In the genomic region with DNA sequence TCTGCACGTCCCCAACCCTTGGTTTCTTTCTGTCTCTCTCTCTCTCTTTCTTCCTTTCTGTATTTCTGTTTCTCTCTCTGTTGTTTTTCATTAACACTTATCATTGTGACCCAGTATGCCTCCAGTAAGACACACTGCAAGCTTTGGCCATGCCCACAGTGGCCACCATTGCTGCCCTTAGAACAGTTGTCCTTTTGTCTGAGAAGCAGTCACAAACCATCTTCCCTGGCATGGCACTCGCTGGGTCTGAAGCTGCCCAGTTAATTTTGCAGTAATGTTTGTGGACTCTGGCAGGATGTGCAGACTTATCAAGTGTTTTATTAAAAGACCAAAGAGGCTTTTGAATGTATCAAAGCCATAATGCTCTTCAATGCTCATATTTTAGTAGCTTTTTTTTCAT, we compare ENCODE assay signal across 24 cellular contexts.
DNase-seq lines count a peak whose midpoint lies in the region; ATAC-seq and TF ChIP-seq lines count a peak whose summit lies in the region.
"Had no signal": no experiment of that assay in that cellular context is flagged by ENCODE, and none has a peak within 500 bp of the region (broad histone marks: within the 10 kb centered on the region; RNA-seq: fewer than 3 reads in every experiment).

No MANE protein-coding gene starts in this region.

- H3K27me3 ChIP-seq in CD8-positive, alpha-beta T cell (ENCODE audit: insufficient read depth, low read length), result no peaks in the 10 kb centered on the region
- H3K27me3 ChIP-seq in endodermal cell (ENCODE audit: control insufficient read depth, insufficient read depth, low read length, poor library complexity, severe bottlenecking), result no peaks in the 10 kb centered on the region
- H3K27me3 ChIP-seq: adrenal gland, neutrophil, stomach, upper lobe of right lung had no signal

- peaks cover 44% of the 10 kb centered on the region for H3K4me1 Mint-ChIP-seq in CD8-positive, alpha-beta T cell (ENCODE audit: low read depth)
- H3K4me1 Mint-ChIP-seq in activated T-helper 1 cell treated with anti-CD3 and anti-CD28 coated beads, Interleukin-12 subunit alpha, Interleukin-12 subunit beta, Interleukin-2, Interleukin-4 antibody, amounts not matched to agents 30 ng/mL and 10 ng/mL and 1 ng/mL, durations not matched to agents 14 hours and 24 hours and 36 hours (ENCODE audit: low read depth), result peaks cover 42% of the 10 kb centered on the region
- H3K4me1 Mint-ChIP-seq in activated naive CD8-positive, alpha-beta T cell treated with anti-CD3 and anti-CD28 coated beads, Interleukin-2, amount 50 U/mL, for 24 hours, result peaks cover 21% of the 10 kb centered on the region
- peaks cover 45% of the 10 kb centered on the region for H3K4me1 Mint-ChIP-seq in endodermal cell

- TF ChIP-seq CTCF in CD8-positive, alpha-beta T cell (IDR thresholded peaks at IDR 0.05), result no peak
- no peak for TF ChIP-seq CTCF in endodermal cell (conservative IDR thresholded peaks at IDR 0.05)

- H3K36me3 Mint-ChIP-seq in CD8-positive, alpha-beta T cell, result peaks cover 62% of the 10 kb centered on the region
- H3K36me3 Mint-ChIP-seq in activated T-helper 1 cell treated with anti-CD3 and anti-CD28 coated beads, Interleukin-12 subunit alpha, Interleukin-12 subunit beta, Interleukin-2, Interleukin-4 antibody, amounts not matched to agents 30 ng/mL and 10 ng/mL and 1 ng/mL, durations not matched to agents 14 hours and 24 hours and 36 hours (ENCODE audit: low read depth), result peaks cover 16% of the 10 kb centered on the region
- peaks cover 11% of the 10 kb centered on the region for H3K36me3 Mint-ChIP-seq in activated naive CD8-positive, alpha-beta T cell treated with anti-CD3 and anti-CD28 coated beads, Interleukin-2, amount 50 U/mL, for 24 hours (ENCODE audit: low read depth)
- peaks cover 12% of the 10 kb centered on the region for H3K36me3 Mint-ChIP-seq in endodermal cell (ENCODE audit: low read depth)

- peaks cover 24% of the 10 kb centered on the region for H3K4me1 ChIP-seq in CD8-positive, alpha-beta T cell (ENCODE audit: insufficient read depth, low read length)
- peaks cover 23% of the 10 kb centered on the region for H3K4me1 ChIP-seq in endodermal cell (ENCODE audit: control insufficient read depth, insufficient read depth, low read length)

- WGBS in endodermal cell (ENCODE audit: insufficient coverage in 1 of 2, insufficient read length in 1 of 2), 2 experiments, result 88 to 89% methylated on average over 2 of the region's 2 CpGs

- H3K27ac ChIP-seq in CD8-positive, alpha-beta T cell (ENCODE audit: low read depth, low read length), result no peak overlapping the region
- no peak overlapping the region for H3K27ac ChIP-seq in endodermal cell (ENCODE audit: low read depth, low read length)
- H3K27ac ChIP-seq: neutrophil, PC-9, stomach, upper lobe of right lung had no signal

- H3K4me3 ChIP-seq in CD8-positive, alpha-beta T cell (ENCODE audit: low read depth, low read length), result no peak overlapping the region
- H3K4me3 ChIP-seq in endodermal cell (ENCODE audit: low read length), result no peak overlapping the region
- H3K4me3 ChIP-seq: adrenal gland, mucosa of descending colon, PC-9, stomach, upper lobe of right lung had no signal

- CTCF ChIA-PET in CD8-positive, alpha-beta T cell (lab: Charles Lee), result no interaction called here

- H3K9me3 ChIP-seq in CD8-positive, alpha-beta T cell (ENCODE audit: low read length), result no peaks in the 10 kb centered on the region
- H3K9me3 ChIP-seq in endodermal cell (ENCODE audit: control insufficient read depth, low read length), result no peaks in the 10 kb centered on the region
- H3K9me3 ChIP-seq: adrenal gland, mucosa of descending colon, neutrophil, stomach, upper lobe of right lung had no signal

- DNase-seq in CD8-positive, alpha-beta T cell, result no peak
- no peak for DNase-seq in activated T-helper 1 cell treated with anti-CD3 and anti-CD28 coated beads, Interleukin-12 subunit alpha, Interleukin-12 subunit beta, Interleukin-2, Interleukin-4 antibody, amounts not matched to agents 30 ng/mL and 10 ng/mL and 1 ng/mL, durations not matched to agents 14 hours and 24 hours and 36 hours (ENCODE audit: low spot score)
- DNase-seq in hypothalamus (lab: John Stamatoyannopoulos, UW) (peak in 27 of 51 donors; percentile 12 to 77 (median 39)), posterior cingulate gyrus (peak in 8 of 10 donors; percentile 29 to 92 (median 46)), endodermal cell (no peak), NCI-H774 (lab: John Stamatoyannopoulos, UW) (no peak), NCI-H2196 (lab: John Stamatoyannopoulos, UW; ENCODE audit: unreplicated experiment) (no peak)
- no peak for DNase-seq in activated naive CD8-positive, alpha-beta T cell treated with anti-CD3 and anti-CD28 coated beads, Interleukin-2, amount 50 U/mL, for 24 hours
- DNase-seq: activated CD4-positive, alpha-beta T cell treated with anti-CD3 and anti-CD28 coated beads for 1 hour; activated CD8-positive, alpha-beta T cell treated with anti-CD3 and anti-CD28 coated beads, Interleukin-2, amount 10 ng/mL, durations not matched to agents 7 days and 5 days; adrenal gland; H9; KBM-7; mucosa of descending colon; MV-4-11; NCI-H2227 treated with DMSO at 0.1 percent for 48 hours; PC-9; right cardiac atrium; stimulated activated CD4-positive, alpha-beta T cell treated with anti-CD3 and anti-CD28 coated beads, Interleukin-12 subunit alpha, Interleukin-12 subunit beta, amount 100 ng/mL, for 4 hours; stimulated activated CD4-positive, alpha-beta T cell treated with anti-CD3 and anti-CD28 coated beads, Interleukin-4, amount 100 ng/mL, for 4 hours; stomach; T-helper 1 cell; upper lobe of right lung had no signal

- no peaks in the 10 kb centered on the region for H3K9me3 Mint-ChIP-seq in CD8-positive, alpha-beta T cell
- H3K9me3 Mint-ChIP-seq in activated T-helper 1 cell treated with anti-CD3 and anti-CD28 coated beads, Interleukin-12 subunit alpha, Interleukin-12 subunit beta, Interleukin-2, Interleukin-4 antibody, amounts not matched to agents 30 ng/mL and 10 ng/mL and 1 ng/mL, durations not matched to agents 14 hours and 24 hours and 36 hours, result no peaks in the 10 kb centered on the region
- no peaks in the 10 kb centered on the region for H3K9me3 Mint-ChIP-seq in activated naive CD8-positive, alpha-beta T cell treated with anti-CD3 and anti-CD28 coated beads, Interleukin-2, amount 50 U/mL, for 24 hours
- H3K9me3 Mint-ChIP-seq in endodermal cell, result no peaks in the 10 kb centered on the region
- H3K9me3 Mint-ChIP-seq: H9 had no signal

- H3K27ac Mint-ChIP-seq in CD8-positive, alpha-beta T cell, result peak overlapping the region; percentile 12
- H3K27ac Mint-ChIP-seq in activated T-helper 1 cell treated with anti-CD3 and anti-CD28 coated beads, Interleukin-12 subunit alpha, Interleukin-12 subunit beta, Interleukin-2, Interleukin-4 antibody, amounts not matched to agents 30 ng/mL and 10 ng/mL and 1 ng/mL, durations not matched to agents 14 hours and 24 hours and 36 hours, result peak overlapping the region; percentile 32
- H3K27ac Mint-ChIP-seq in activated naive CD8-positive, alpha-beta T cell treated with anti-CD3 and anti-CD28 coated beads, Interleukin-2, amount 50 U/mL, for 24 hours, result no peak overlapping the region
- H3K27ac Mint-ChIP-seq in endodermal cell, result no peak overlapping the region
- H3K27ac Mint-ChIP-seq: activated CD8-positive, alpha-beta T cell treated with anti-CD3 and anti-CD28 coated beads, Interleukin-2, amount 10 ng/mL, durations not matched to agents 7 days and 5 days; H9 had no signal

- no peaks in the 10 kb centered on the region for H3K27me3 Mint-ChIP-seq in CD8-positive, alpha-beta T cell (ENCODE audit: low read depth)
- no peaks in the 10 kb centered on the region for H3K27me3 Mint-ChIP-seq in activated T-helper 1 cell treated with anti-CD3 and anti-CD28 coated beads, Interleukin-12 subunit alpha, Interleukin-12 subunit beta, Interleukin-2, Interleukin-4 antibody, amounts not matched to agents 30 ng/mL and 10 ng/mL and 1 ng/mL, durations not matched to agents 14 hours and 24 hours and 36 hours (ENCODE audit: insufficient read depth)
- no peaks in the 10 kb centered on the region for H3K27me3 Mint-ChIP-seq in activated naive CD8-positive, alpha-beta T cell treated with anti-CD3 and anti-CD28 coated beads, Interleukin-2, amount 50 U/mL, for 24 hours
- no peaks in the 10 kb centered on the region for H3K27me3 Mint-ChIP-seq in endodermal cell (ENCODE audit: insufficient read depth)

- H3K9ac ChIP-seq in endodermal cell (ENCODE audit: extremely low read depth, low read length, poor library complexity, severe bottlenecking), result no peak overlapping the region

- intact Hi-C loops in CD8-positive, alpha-beta T cell (cut with DNase I, micrococcal nuclease), result loop anchor here in 1 of 2 experiments (5.0 kb wide), 1 partner anchor 161 kb away; no protein-coding TSS in a partner anchor
- intact Hi-C loops in activated T-helper 1 cell treated with anti-CD3 and anti-CD28 coated beads, Interleukin-12 subunit alpha, Interleukin-12 subunit beta, Interleukin-2, Interleukin-4 antibody, amounts not matched to agents 30 ng/mL and 10 ng/mL and 1 ng/mL, durations not matched to agents 14 hours and 24 hours and 36 hours (cut with micrococcal nuclease), result loop anchor here (5.0 kb wide), 1 partner anchor 161 kb away; no protein-coding TSS in a partner anchor
- intact Hi-C loops in posterior cingulate gyrus (cut with DNase I), result no loop called here

- POLR2A ChIA-PET in CD8-positive, alpha-beta T cell (lab: Charles Lee), result no interaction called here

- ATAC-seq in CD8-positive, alpha-beta T cell, result no peak
- ATAC-seq in activated naive CD8-positive, alpha-beta T cell treated with anti-CD3 and anti-CD28 coated beads, Interleukin-2, amount 50 U/mL, for 24 hours, result no peak
- ATAC-seq: activated CD8-positive, alpha-beta T cell treated with anti-CD3 and anti-CD28 coated beads, Interleukin-2, amount 10 ng/mL, durations not matched to agents 7 days and 5 days; mucosa of descending colon; right cardiac atrium; upper lobe of right lung had no signal

- peaks cover 14% of the 10 kb centered on the region for H3K36me3 ChIP-seq in CD8-positive, alpha-beta T cell (ENCODE audit: insufficient read depth, low read length)
- peaks cover 6% of the 10 kb centered on the region for H3K36me3 ChIP-seq in endodermal cell (ENCODE audit: control insufficient read depth, insufficient read depth, low read length)
- H3K36me3 ChIP-seq: adrenal gland, upper lobe of right lung had no signal

- no peak overlapping the region for H3K4me3 Mint-ChIP-seq in CD8-positive, alpha-beta T cell
- H3K4me3 Mint-ChIP-seq in activated T-helper 1 cell treated with anti-CD3 and anti-CD28 coated beads, Interleukin-12 subunit alpha, Interleukin-12 subunit beta, Interleukin-2, Interleukin-4 antibody, amounts not matched to agents 30 ng/mL and 10 ng/mL and 1 ng/mL, durations not matched to agents 14 hours and 24 hours and 36 hours, result no peak overlapping the region
- H3K4me3 Mint-ChIP-seq in activated naive CD8-positive, alpha-beta T cell treated with anti-CD3 and anti-CD28 coated beads, Interleukin-2, amount 50 U/mL, for 24 hours, result no peak overlapping the region
- no peak overlapping the region for H3K4me3 Mint-ChIP-seq in endodermal cell
- H3K4me3 Mint-ChIP-seq: activated CD8-positive, alpha-beta T cell treated with anti-CD3 and anti-CD28 coated beads, Interleukin-2, amount 10 ng/mL, durations not matched to agents 7 days and 5 days; H9 had no signal

Comparison
In these comparisons a context has a peak if more than half of its experiments do, and no peak if none do; other contexts are left out.
1. DNase-seq: peak in hypothalamus (27 of 51) and posterior cingulate gyrus (8 of 10); none in CD8-positive, alpha-beta T cell (0 of 7), activated T-helper 1 cell treated with anti-CD3 and anti-CD28 coated beads, Interleukin-12 subunit alpha, Interleukin-12 subunit beta, Interleukin-2, Interleukin-4 antibody, amounts not matched to agents 30 ng/mL and 10 ng/mL and 1 ng/mL, durations not matched to agents 14 hours and 24 hours and 36 hours (single experiment), activated naive CD8-positive, alpha-beta T cell treated with anti-CD3 and anti-CD28 coated beads, Interleukin-2, amount 50 U/mL, for 24 hours (single experiment), endodermal cell (single experiment), NCI-H774 (single experiment) and NCI-H2196 (single experiment).
2. H3K27ac Mint-ChIP-seq: peak in CD8-positive, alpha-beta T cell (single experiment) and activated T-helper 1 cell treated with anti-CD3 and anti-CD28 coated beads, Interleukin-12 subunit alpha, Interleukin-12 subunit beta, Interleukin-2, Interleukin-4 antibody, amounts not matched to agents 30 ng/mL and 10 ng/mL and 1 ng/mL, durations not matched to agents 14 hours and 24 hours and 36 hours (single experiment); none in activated naive CD8-positive, alpha-beta T cell treated with anti-CD3 and anti-CD28 coated beads, Interleukin-2, amount 50 U/mL, for 24 hours (single experiment) and endodermal cell (single experiment).